In the genomic region with DNA sequence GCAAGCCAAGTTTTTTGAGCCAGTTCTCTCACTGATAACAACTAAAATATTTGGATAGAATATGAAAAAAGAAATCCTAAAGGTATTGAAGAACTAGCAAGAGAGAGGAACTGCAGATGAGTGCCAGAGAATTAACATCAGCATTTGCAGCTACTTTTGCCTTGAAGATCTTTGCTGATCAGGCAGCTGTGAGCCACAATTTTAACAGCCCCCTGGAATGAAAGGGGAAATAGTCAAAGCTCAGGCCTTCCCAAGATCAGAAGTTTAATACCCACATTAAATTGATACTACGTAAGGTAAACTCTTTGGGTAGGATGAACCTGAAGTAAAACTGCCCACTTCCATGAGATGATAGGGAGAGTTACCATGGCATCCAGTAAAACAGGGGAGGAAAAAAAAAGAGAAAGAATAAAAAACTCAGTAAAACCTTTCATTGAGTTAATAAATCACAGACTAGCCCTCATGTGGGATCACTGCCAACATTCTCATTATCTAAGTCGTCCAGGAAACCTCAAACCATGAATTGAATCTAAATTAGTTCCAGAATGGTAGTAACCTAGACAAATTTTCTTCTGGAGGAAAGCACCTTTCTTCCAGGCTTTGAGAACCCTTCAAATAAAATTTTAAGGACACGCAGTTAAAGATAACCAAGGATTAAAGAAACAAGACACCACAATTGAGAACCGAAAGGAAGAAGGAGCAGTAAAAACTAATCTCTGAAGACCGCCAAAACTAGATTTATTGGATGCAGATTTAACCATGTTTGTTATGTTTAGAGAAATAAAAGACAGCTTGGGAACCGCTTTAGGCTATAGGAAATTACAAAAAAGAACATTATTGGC, we compare ENCODE assay signal across 1 cellular context.
TF ChIP-seq lines count a peak whose summit lies in the region.

No MANE protein-coding gene starts in this region.

TF ChIP-seq in K562, 482 proteins besides CTCF, POLR2A, EP300 and RAD21 (continued from another document and continues in another):
- TF ChIP-seq, protein P1, sequence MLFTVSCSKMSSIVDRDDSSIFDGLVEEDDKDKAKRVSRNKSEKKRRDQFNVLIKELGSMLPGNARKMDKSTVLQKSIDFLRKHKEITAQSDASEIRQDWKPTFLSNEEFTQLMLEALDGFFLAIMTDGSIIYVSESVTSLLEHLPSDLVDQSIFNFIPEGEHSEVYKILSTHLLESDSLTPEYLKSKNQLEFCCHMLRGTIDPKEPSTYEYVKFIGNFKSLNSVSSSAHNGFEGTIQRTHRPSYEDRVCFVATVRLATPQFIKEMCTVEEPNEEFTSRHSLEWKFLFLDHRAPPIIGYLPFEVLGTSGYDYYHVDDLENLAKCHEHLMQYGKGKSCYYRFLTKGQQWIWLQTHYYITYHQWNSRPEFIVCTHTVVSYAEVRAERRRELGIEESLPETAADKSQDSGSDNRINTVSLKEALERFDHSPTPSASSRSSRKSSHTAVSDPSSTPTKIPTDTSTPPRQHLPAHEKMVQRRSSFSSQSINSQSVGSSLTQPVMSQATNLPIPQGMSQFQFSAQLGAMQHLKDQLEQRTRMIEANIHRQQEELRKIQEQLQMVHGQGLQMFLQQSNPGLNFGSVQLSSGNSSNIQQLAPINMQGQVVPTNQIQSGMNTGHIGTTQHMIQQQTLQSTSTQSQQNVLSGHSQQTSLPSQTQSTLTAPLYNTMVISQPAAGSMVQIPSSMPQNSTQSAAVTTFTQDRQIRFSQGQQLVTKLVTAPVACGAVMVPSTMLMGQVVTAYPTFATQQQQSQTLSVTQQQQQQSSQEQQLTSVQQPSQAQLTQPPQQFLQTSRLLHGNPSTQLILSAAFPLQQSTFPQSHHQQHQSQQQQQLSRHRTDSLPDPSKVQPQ (CRISPR knock-in tag; IDR thresholded peaks at IDR 0.05; ENCODE audit: borderline replicate concordance), result no peak
- peak; percentile 71; the same call in 1 of the 2 replicates for TF ChIP-seq TEAD4 (IDR thresholded peaks at IDR 0.05; ENCODE audit: low read length)
- no peak for TF ChIP-seq TEAD4 (CRISPR knock-in tag; IDR thresholded peaks at IDR 0.05; ENCODE audit: borderline replicate concordance)
- no peak for TF ChIP-seq NR1H2 (CRISPR knock-in tag; IDR thresholded peaks at IDR 0.05)
- no peak for TF ChIP-seq ZFP1 (CRISPR knock-in tag; IDR thresholded peaks at IDR 0.05)
- TF ChIP-seq TAF15 (IDR thresholded peaks at IDR 0.05; ENCODE audit: low read depth, low read length), result no peak
- TF ChIP-seq, protein P2, sequence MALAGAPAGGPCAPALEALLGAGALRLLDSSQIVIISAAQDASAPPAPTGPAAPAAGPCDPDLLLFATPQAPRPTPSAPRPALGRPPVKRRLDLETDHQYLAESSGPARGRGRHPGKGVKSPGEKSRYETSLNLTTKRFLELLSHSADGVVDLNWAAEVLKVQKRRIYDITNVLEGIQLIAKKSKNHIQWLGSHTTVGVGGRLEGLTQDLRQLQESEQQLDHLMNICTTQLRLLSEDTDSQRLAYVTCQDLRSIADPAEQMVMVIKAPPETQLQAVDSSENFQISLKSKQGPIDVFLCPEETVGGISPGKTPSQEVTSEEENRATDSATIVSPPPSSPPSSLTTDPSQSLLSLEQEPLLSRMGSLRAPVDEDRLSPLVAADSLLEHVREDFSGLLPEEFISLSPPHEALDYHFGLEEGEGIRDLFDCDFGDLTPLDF (CRISPR knock-in tag; IDR thresholded peaks at IDR 0.05), result no peak
- no peak for TF ChIP-seq CBFB (CRISPR knock-in tag; IDR thresholded peaks at IDR 0.05)
- TF ChIP-seq, protein P3, sequence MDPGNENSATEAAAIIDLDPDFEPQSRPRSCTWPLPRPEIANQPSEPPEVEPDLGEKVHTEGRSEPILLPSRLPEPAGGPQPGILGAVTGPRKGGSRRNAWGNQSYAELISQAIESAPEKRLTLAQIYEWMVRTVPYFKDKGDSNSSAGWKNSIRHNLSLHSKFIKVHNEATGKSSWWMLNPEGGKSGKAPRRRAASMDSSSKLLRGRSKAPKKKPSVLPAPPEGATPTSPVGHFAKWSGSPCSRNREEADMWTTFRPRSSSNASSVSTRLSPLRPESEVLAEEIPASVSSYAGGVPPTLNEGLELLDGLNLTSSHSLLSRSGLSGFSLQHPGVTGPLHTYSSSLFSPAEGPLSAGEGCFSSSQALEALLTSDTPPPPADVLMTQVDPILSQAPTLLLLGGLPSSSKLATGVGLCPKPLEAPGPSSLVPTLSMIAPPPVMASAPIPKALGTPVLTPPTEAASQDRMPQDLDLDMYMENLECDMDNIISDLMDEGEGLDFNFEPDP (CRISPR knock-in tag; IDR thresholded peaks at IDR 0.05), result no peak
- TF ChIP-seq PPARD (CRISPR knock-in tag; IDR thresholded peaks at IDR 0.05), result no peak
- peak; percentile 59; the same call in 1 of the 2 replicates for TF ChIP-seq FOXJ2 (tag; IDR thresholded peaks at IDR 0.05)
- TF ChIP-seq RNF2 (IDR thresholded peaks at IDR 0.05), result no peak
- no peak for TF ChIP-seq ESRRB (CRISPR knock-in tag; IDR thresholded peaks at IDR 0.05; ENCODE audit: borderline replicate concordance)
- TF ChIP-seq, protein P4, sequence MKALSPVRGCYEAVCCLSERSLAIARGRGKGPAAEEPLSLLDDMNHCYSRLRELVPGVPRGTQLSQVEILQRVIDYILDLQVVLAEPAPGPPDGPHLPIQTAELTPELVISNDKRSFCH (CRISPR knock-in tag; IDR thresholded peaks at IDR 0.05), result no peak
- TF ChIP-seq, protein P4 (tag; IDR thresholded peaks at IDR 0.05), result no peak
- no peak for TF ChIP-seq SMAD4 (CRISPR knock-in tag; conservative IDR thresholded peaks at IDR 0.05)
- no peak for TF ChIP-seq NR2F6 (CRISPR knock-in tag; IDR thresholded peaks at IDR 0.05)
- TF ChIP-seq, protein P5, sequence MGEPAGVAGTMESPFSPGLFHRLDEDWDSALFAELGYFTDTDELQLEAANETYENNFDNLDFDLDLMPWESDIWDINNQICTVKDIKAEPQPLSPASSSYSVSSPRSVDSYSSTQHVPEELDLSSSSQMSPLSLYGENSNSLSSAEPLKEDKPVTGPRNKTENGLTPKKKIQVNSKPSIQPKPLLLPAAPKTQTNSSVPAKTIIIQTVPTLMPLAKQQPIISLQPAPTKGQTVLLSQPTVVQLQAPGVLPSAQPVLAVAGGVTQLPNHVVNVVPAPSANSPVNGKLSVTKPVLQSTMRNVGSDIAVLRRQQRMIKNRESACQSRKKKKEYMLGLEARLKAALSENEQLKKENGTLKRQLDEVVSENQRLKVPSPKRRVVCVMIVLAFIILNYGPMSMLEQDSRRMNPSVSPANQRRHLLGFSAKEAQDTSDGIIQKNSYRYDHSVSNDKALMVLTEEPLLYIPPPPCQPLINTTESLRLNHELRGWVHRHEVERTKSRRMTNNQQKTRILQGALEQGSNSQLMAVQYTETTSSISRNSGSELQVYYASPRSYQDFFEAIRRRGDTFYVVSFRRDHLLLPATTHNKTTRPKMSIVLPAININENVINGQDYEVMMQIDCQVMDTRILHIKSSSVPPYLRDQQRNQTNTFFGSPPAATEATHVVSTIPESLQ (CRISPR knock-in tag; IDR thresholded peaks at IDR 0.05), result no peak
- TF ChIP-seq JUND (IDR thresholded peaks at IDR 0.05; ENCODE audit: borderline replicate concordance, low read depth, low read length), result no peak
- no peak for TF ChIP-seq JUND (tag; IDR thresholded peaks at IDR 0.05; ENCODE audit: borderline replicate concordance, low read depth, low read length)
- TF ChIP-seq NFIX (CRISPR knock-in tag; IDR thresholded peaks at IDR 0.05; ENCODE audit: low read depth), result no peak
- TF ChIP-seq RCOR1 (IDR thresholded peaks at IDR 0.05; ENCODE audit: borderline replicate concordance in 1 of 2, low read depth in 2 of 2, low read length in 2 of 2), result peak; percentile 83 to 98; a peak in 3 of 4 replicates
- TF ChIP-seq, protein P6, sequence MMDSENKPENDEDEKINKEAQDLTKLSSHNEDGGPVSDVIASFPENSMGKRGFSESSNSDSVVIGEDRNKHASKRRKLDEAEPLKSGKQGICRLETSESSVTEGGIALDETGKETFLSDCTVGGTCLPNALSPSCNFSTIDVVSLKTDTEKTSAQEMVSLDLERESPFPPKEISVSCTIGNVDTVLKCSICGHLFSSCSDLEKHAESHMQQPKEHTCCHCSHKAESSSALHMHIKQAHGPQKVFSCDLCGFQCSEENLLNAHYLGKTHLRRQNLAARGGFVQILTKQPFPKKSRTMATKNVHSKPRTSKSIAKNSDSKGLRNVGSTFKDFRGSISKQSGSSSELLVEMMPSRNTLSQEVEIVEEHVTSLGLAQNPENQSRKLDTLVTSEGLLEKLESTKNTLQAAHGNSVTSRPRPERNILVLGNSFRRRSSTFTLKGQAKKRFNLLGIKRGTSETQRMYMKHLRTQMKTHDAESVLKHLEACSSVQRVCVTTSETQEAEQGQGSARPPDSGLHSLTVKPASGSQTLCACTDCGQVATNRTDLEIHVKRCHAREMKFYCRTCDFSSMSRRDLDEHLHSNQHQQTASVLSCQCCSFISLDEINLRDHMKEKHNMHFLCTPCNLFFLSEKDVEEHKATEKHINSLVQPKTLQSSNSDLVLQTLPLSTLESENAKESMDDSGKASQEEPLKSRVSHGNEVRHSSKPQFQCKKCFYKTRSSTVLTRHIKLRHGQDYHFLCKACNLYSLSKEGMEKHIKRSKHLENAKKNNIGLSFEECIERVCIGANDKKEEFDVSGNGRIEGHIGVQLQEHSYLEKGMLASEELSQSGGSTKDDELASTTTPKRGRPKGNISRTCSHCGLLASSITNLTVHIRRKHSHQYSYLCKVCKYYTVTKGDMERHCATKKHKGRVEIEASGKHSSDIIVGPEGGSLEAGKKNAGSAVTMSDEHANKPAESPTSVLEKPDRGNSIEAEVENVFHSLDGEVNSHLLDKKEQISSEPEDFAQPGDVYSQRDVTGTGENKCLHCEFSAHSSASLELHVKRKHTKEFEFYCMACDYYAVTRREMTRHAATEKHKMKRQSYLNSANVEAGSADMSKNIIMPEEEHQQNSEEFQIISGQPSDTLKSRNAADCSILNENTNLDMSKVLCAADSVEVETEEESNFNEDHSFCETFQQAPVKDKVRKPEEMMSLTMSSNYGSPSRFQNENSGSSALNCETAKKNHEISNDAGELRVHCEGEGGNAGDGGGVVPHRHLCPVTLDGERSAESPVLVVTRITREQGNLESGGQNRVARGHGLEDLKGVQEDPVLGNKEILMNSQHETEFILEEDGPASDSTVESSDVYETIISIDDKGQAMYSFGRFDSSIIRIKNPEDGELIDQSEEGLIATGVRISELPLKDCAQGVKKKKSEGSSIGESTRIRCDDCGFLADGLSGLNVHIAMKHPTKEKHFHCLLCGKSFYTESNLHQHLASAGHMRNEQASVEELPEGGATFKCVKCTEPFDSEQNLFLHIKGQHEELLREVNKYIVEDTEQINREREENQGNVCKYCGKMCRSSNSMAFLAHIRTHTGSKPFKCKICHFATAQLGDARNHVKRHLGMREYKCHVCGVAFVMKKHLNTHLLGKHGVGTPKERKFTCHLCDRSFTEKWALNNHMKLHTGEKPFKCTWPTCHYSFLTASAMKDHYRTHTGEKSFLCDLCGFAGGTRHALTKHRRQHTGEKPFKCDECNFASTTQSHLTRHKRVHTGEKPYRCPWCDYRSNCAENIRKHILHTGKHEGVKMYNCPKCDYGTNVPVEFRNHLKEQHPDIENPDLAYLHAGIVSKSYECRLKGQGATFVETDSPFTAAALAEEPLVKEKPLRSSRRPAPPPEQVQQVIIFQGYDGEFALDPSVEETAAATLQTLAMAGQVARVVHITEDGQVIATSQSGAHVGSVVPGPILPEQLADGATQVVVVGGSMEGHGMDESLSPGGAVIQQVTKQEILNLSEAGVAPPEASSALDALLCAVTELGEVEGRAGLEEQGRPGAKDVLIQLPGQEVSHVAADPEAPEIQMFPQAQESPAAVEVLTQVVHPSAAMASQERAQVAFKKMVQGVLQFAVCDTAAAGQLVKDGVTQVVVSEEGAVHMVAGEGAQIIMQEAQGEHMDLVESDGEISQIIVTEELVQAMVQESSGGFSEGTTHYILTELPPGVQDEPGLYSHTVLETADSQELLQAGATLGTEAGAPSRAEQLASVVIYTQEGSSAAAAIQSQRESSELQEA (IDR thresholded peaks at IDR 0.05; ENCODE audit: low read depth), result no peak
- peak; percentile 14; the same call in 1 of the 2 replicates for TF ChIP-seq MTA2 (IDR thresholded peaks at IDR 0.05; ENCODE audit: low read depth)
- no peak for TF ChIP-seq ZNF311 (CRISPR knock-in tag; IDR thresholded peaks at IDR 0.05)
- peak in 1 of 2 experiments; percentile 88; a peak in 2 of 4 replicates for TF ChIP-seq HDAC1 (IDR thresholded peaks at IDR 0.05)
- TF ChIP-seq C11orf30 (IDR thresholded peaks at IDR 0.05; ENCODE audit: low read depth), result no peak
- no peak for TF ChIP-seq KLF10 (CRISPR knock-in tag; IDR thresholded peaks at IDR 0.05)
- TF ChIP-seq MIER1 (IDR thresholded peaks at IDR 0.05; ENCODE audit: low read depth), result no peak
- TF ChIP-seq ILK (tag; IDR thresholded peaks at IDR 0.05; ENCODE audit: borderline replicate concordance, low read depth), result no peak
- TF ChIP-seq, protein P7, sequence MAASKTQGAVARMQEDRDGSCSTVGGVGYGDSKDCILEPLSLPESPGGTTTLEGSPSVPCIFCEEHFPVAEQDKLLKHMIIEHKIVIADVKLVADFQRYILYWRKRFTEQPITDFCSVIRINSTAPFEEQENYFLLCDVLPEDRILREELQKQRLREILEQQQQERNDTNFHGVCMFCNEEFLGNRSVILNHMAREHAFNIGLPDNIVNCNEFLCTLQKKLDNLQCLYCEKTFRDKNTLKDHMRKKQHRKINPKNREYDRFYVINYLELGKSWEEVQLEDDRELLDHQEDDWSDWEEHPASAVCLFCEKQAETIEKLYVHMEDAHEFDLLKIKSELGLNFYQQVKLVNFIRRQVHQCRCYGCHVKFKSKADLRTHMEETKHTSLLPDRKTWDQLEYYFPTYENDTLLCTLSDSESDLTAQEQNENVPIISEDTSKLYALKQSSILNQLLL (CRISPR knock-in tag; IDR thresholded peaks at IDR 0.05; ENCODE audit: borderline replicate concordance), result no peak
- TF ChIP-seq TGIF2 (CRISPR knock-in tag; IDR thresholded peaks at IDR 0.05), result no peak
- TF ChIP-seq, protein P8, sequence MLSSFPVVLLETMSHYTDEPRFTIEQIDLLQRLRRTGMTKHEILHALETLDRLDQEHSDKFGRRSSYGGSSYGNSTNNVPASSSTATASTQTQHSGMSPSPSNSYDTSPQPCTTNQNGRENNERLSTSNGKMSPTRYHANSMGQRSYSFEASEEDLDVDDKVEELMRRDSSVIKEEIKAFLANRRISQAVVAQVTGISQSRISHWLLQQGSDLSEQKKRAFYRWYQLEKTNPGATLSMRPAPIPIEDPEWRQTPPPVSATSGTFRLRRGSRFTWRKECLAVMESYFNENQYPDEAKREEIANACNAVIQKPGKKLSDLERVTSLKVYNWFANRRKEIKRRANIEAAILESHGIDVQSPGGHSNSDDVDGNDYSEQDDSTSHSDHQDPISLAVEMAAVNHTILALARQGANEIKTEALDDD (IDR thresholded peaks at IDR 0.05), result peak; percentile 71
- no peak for TF ChIP-seq NCOA1 (IDR thresholded peaks at IDR 0.05; ENCODE audit: low read depth)
- TF ChIP-seq SAFB (IDR thresholded peaks at IDR 0.05; ENCODE audit: borderline replicate concordance, low read depth, low read length), result no peak
- no peak for TF ChIP-seq ZNF57 (CRISPR knock-in tag; IDR thresholded peaks at IDR 0.05)
- no peak for TF ChIP-seq RBM14 (IDR thresholded peaks at IDR 0.05; ENCODE audit: borderline replicate concordance, insufficient read depth, low read depth, low read length)
- 0 out of 2 replicates have a peak, but pooled peaks have one; percentile 25 for TF ChIP-seq RFX1 (IDR thresholded peaks at IDR 0.05)
- no peak for TF ChIP-seq ZNF644 (tag; IDR thresholded peaks at IDR 0.05; ENCODE audit: low read depth)
- TF ChIP-seq MEIS2 (IDR thresholded peaks at IDR 0.05; ENCODE audit: partially characterized antibody), result peak; percentile 89
- TF ChIP-seq NONO (IDR thresholded peaks at IDR 0.05; ENCODE audit: low read depth in 2 of 2, low read length in 1 of 2), result no peak
- no peak for TF ChIP-seq POLR2AphosphoS2 (IDR thresholded peaks at IDR 0.05; ENCODE audit: low read length)
